In the genomic region with DNA sequence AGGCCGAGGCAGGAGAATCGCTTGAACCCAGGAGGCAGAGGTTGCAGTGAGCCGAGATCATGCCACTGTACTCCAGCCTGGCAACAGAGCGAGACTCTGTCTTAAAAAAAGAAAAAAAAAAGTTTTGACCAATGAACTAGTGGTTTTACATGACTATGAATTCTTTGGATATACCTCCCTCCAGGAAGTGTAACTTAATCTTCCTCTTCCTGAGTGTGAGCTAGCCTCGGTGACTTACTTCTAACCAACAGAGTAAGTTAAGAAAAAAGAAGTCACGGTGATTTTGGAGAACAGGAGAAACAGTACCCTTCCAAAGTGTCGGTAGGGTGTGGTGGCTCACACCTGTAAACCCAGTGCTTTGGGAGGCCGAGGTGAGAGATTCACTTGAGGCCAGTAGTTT, we compare ENCODE assay signal across 21 cellular contexts. TPM values are rescaled to one million over a fixed set of nuclear protein-coding genes. Genes with fewer than 3 reads are reported as not detected.
DNase-seq lines count a peak whose midpoint lies in the region; ATAC-seq and TF ChIP-seq lines count a peak whose summit lies in the region.
"Had no signal": no experiment of that assay in that cellular context is flagged by ENCODE, and none has a peak within 500 bp of the region (broad histone marks: within the 10 kb centered on the region; RNA-seq: fewer than 3 reads in every experiment).

No MANE protein-coding gene starts in this region.

- 77 to 88% (median 77%) methylated on average over 8 of the region's 8 CpGs for WGBS in psoas muscle, 3 donors

- peaks cover 1 to 10% of the 10 kb centered on the region in 2 donors for H3K36me3 Mint-ChIP-seq in activated T-cell treated with anti-CD3 and anti-CD28 coated beads, Interleukin-2, amount 50 U/mL, for 72 hours (ENCODE audit: insufficient read depth in 2 of 2)
- peaks cover 27% of the 10 kb centered on the region for H3K36me3 Mint-ChIP-seq in effector memory CD8-positive, alpha-beta T cell (ENCODE audit: insufficient read depth)

- H3K27me3 ChIP-seq in PC-3 (ENCODE audit: low read length) (no peaks in the 10 kb centered on the region), psoas muscle (ENCODE audit: insufficient read depth in 3 of 3, low read length in 2 of 3) (no peaks in the 10 kb centered on the region)
- H3K27me3 ChIP-seq: heart right ventricle, uterus had no signal

- POLR2A ChIA-PET in PC-3 (lab: Charles Lee; ENCODE audit: unreplicated experiment), result interaction anchor here (0.6 kb wide), 2 partner anchors 155 to 1826 kb away, joined by 3 to 5 read pairs; no protein-coding TSS in a partner anchor

- no peaks in the 10 kb centered on the region for H3K9me3 Mint-ChIP-seq in activated T-cell treated with anti-CD3 and anti-CD28 coated beads, Interleukin-2, amount 50 U/mL, for 72 hours
- no peaks in the 10 kb centered on the region for H3K9me3 Mint-ChIP-seq in effector memory CD8-positive, alpha-beta T cell
- H3K9me3 Mint-ChIP-seq: activated naive CD8-positive, alpha-beta T cell treated with anti-CD3 and anti-CD28 coated beads, Interleukin-2, amount 10 ng/mL, durations not matched to agents 7 days and 5 days; CD8-positive, alpha-beta memory T cell had no signal

- H3K4me1 ChIP-seq in PC-3 (ENCODE audit: insufficient read depth, low read length), result peaks cover 14% of the 10 kb centered on the region
- peaks cover 52% of the 10 kb centered on the region for H3K4me1 ChIP-seq in psoas muscle
- H3K4me1 ChIP-seq: uterus had no signal

- no peak overlapping the region for H3K4me3 Mint-ChIP-seq in activated T-cell treated with anti-CD3 and anti-CD28 coated beads, Interleukin-2, amount 50 U/mL, for 72 hours
- H3K4me3 Mint-ChIP-seq in effector memory CD8-positive, alpha-beta T cell, result no peak overlapping the region
- H3K4me3 Mint-ChIP-seq: activated naive CD8-positive, alpha-beta T cell treated with anti-CD3 and anti-CD28 coated beads, Interleukin-2, amount 10 ng/mL, durations not matched to agents 7 days and 5 days had no signal

- H3F3A ChIP-seq in PC-3 (ENCODE audit: low read length, unreplicated experiment), result no peaks in the 10 kb centered on the region

- H3K27me3 Mint-ChIP-seq in activated T-cell treated with anti-CD3 and anti-CD28 coated beads, Interleukin-2, amount 50 U/mL, for 72 hours (ENCODE audit: low read depth), result no peaks in the 10 kb centered on the region
- no peaks in the 10 kb centered on the region for H3K27me3 Mint-ChIP-seq in effector memory CD8-positive, alpha-beta T cell
- H3K27me3 Mint-ChIP-seq: activated naive CD8-positive, alpha-beta T cell treated with anti-CD3 and anti-CD28 coated beads, Interleukin-2, amount 10 ng/mL, durations not matched to agents 7 days and 5 days; CD8-positive, alpha-beta memory T cell had no signal

- H2AFZ ChIP-seq in PC-3 (ENCODE audit: low read length), result no peak overlapping the region
- H2AFZ ChIP-seq: PC-9 had no signal

- H3K9me3 ChIP-seq in PC-3 (ENCODE audit: low read length) (no peaks in the 10 kb centered on the region), psoas muscle (no peaks in the 10 kb centered on the region)
- H3K9me3 ChIP-seq: heart right ventricle, uterus had no signal

- peaks cover 100% of the 10 kb centered on the region for H3K79me2 ChIP-seq in PC-3 (ENCODE audit: low read length)

- ATAC-seq in activated T-cell treated with anti-CD3 and anti-CD28 coated beads, Interleukin-2, amount 50 U/mL, for 72 hours (replicated peaks in 1 of 2), result no peak
- ATAC-seq in PC-3 (peak; percentile 83), psoas muscle (peak in 1 of 4 donors; percentile 26), GM18907 (IDR thresholded peaks at IDR 0.05; ENCODE audit: unreplicated experiment) (no peak), GM21447 (IDR thresholded peaks at IDR 0.05; ENCODE audit: unreplicated experiment) (no peak)
- no peak for ATAC-seq in effector memory CD8-positive, alpha-beta T cell (replicated peaks)
- ATAC-seq: heart right ventricle; stimulated activated naive CD8-positive, alpha-beta T cell treated with anti-CD3 and anti-CD28 coated beads, Interleukin-15, Interleukin-2, amounts not matched to agents 100 U/mL and 50 U/mL, for 24 hours had no signal

- intact Hi-C loops in PC-3 (cut with micrococcal nuclease) (loop anchor here (10.0 kb wide), 1 partner anchor 327 kb away; the partner anchor contains the start of gene MXD1), psoas muscle (cut with DNase I) (loop anchor here in 1 of 2 donors (10.0 kb wide), 1 partner anchor 347 kb away; the partner anchor contains the start of gene SNRNP27), posterior vena cava (cut with DNase I) (no loop called here)

- H4K20me1 ChIP-seq in PC-3 (ENCODE audit: low read length), result peaks cover 39% of the 10 kb centered on the region

- H3K27ac ChIP-seq in PC-3 (ENCODE audit: low read length) (no peak overlapping the region), psoas muscle (peak overlapping the region; percentile 12)
- H3K27ac ChIP-seq: heart right ventricle, PC-9, uterus had no signal

- no peak overlapping the region for H3K4me3 ChIP-seq in PC-3 (ENCODE audit: low read length)
- H3K4me3 ChIP-seq in psoas muscle, result no peak overlapping the region
- H3K4me3 ChIP-seq: heart right ventricle, PC-9, uterus had no signal

- TF ChIP-seq CTCF in PC-3 (conservative IDR thresholded peaks at IDR 0.05; ENCODE audit: low read depth, low read length), result no peak
- no peak for TF ChIP-seq CTCF in psoas muscle (IDR thresholded peaks at IDR 0.05)

- no peaks in the 10 kb centered on the region for H3K9me2 ChIP-seq in PC-3 (replicated peaks; ENCODE audit: low read length)

- no peak for DNase-seq in activated T-cell treated with anti-CD3 and anti-CD28 coated beads, Interleukin-2, amount 50 U/mL, for 72 hours
- no peak for DNase-seq in activated T-cell treated with anti-CD3 and anti-CD28 coated beads, Interleukin-2, amount 50 U/mL, for 48 hours
- DNase-seq in PC-3 (peak; percentile 60), psoas muscle (no peak), posterior vena cava (ENCODE audit: low spot score) (no peak)
- no peak for DNase-seq in effector memory CD8-positive, alpha-beta T cell
- DNase-seq: activated CD4-positive, alpha-beta T cell treated with anti-CD3 and anti-CD28 coated beads, Interleukin-2, amount 50 U/mL, for 4 hours; activated naive CD8-positive, alpha-beta T cell treated with anti-CD3 and anti-CD28 coated beads, Interleukin-2, amount 10 ng/mL, durations not matched to agents 7 days and 5 days; activated T-cell treated with anti-CD3 and anti-CD28 coated beads for 4 hours; CD8-positive, alpha-beta memory T cell; effector CD4-positive, alpha-beta T cell; heart right ventricle; mesendoderm; NCI-H1048; NCI-H69; PC-9; stimulated activated CD4-positive, alpha-beta T cell treated with anti-CD3 and anti-CD28 coated beads, Interleukin-15, amount 100 ng/mL, for 24 hours; stimulated activated naive CD8-positive, alpha-beta T cell treated with anti-CD3 and anti-CD28 coated beads, Interleukin-15, Interleukin-2, amounts not matched to agents 100 U/mL and 50 U/mL, for 24 hours; uterus had no signal

- 0 out of 2 replicates have a peak overlapping the region, but pooled peaks have one; percentile 13 for H3K4me2 ChIP-seq in PC-3 (ENCODE audit: low read length)
- H3K4me2 ChIP-seq: PC-9 had no signal

- H3K9ac ChIP-seq in PC-3 (ENCODE audit: low read length), result no peak overlapping the region

- BruUV-seq in PC-3 (replicated peaks; lab: Mats Ljungman, UMichigan), result no TSS peak

- CTCF ChIA-PET in PC-3 (lab: Charles Lee), result no interaction called here

- H3K36me3 ChIP-seq in PC-3 (ENCODE audit: low read depth, low read length) (peaks cover 26% of the 10 kb centered on the region), psoas muscle (ENCODE audit: insufficient read depth in 1 of 2, low read depth in 1 of 2) (peaks cover 0 to 7% of the 10 kb centered on the region in 2 donors)
- H3K36me3 ChIP-seq: uterus had no signal

- H3K4me1 Mint-ChIP-seq in activated T-cell treated with anti-CD3 and anti-CD28 coated beads, Interleukin-2, amount 50 U/mL, for 72 hours (ENCODE audit: low read depth), result peaks cover 51% of the 10 kb centered on the region
- peaks cover 32 to 37% of the 10 kb centered on the region in 2 donors for H3K4me1 Mint-ChIP-seq in effector memory CD8-positive, alpha-beta T cell (ENCODE audit: low read depth in 2 of 2)

- peak overlapping the region; percentile 70 for H3K27ac Mint-ChIP-seq in activated T-cell treated with anti-CD3 and anti-CD28 coated beads, Interleukin-2, amount 50 U/mL, for 72 hours
- peak overlapping the region; percentile 47 to 82 for H3K27ac Mint-ChIP-seq in effector memory CD8-positive, alpha-beta T cell
- H3K27ac Mint-ChIP-seq: activated naive CD8-positive, alpha-beta T cell treated with anti-CD3 and anti-CD28 coated beads, Interleukin-2, amount 10 ng/mL, durations not matched to agents 7 days and 5 days had no signal

RNA-seq across cellular contexts. Expression of gene TIA1, which starts 7.1 kb away (rescaled TPM):
- total RNA-seq in activated T-cell treated with anti-CD3 and anti-CD28 coated beads, Interleukin-2, amount 50 U/mL, for 72 hours, result 100 to 1,000 TPM; 113 to 119 TPM
- total RNA-seq in PC-3 (2014; rRNA removed) (82.5 and 123 TPM in 2 replicates), psoas muscle (10 to 100 TPM; 24.7 to 38.1 (median 29.7) TPM), posterior vena cava (10 to 100 TPM; 53.4 to 77.3 TPM)
- polyA plus RNA-seq in psoas muscle, result 10 to 100 TPM; 17.4 to 26.1 (median 23.4) TPM

RNA-seq across cellular contexts. Expression of gene PCYOX1, which starts 16.6 kb away (rescaled TPM):
- total RNA-seq in activated T-cell treated with anti-CD3 and anti-CD28 coated beads, Interleukin-2, amount 50 U/mL, for 72 hours, result 10 to 100 TPM; 16.7 to 18.5 TPM
- total RNA-seq in PC-3 (2014; rRNA removed), result 16.1 and 17.5 TPM in 2 replicates
- 10 to 100 TPM; 20.5 to 46.2 (median 32.1) TPM for total RNA-seq in psoas muscle
- 10 to 100 TPM in 2 of 3 donors, 1 to 10 TPM in 1; 6.2 to 46.1 (median 11.9) TPM for polyA plus RNA-seq in psoas muscle
- total RNA-seq in posterior vena cava, result 10 to 100 TPM; 46.2 to 80.4 TPM

RNA-seq across cellular contexts. Expression of gene C2orf42, which starts 50.5 kb away (rescaled TPM):
- 10 to 100 TPM; 28.0 to 29.3 TPM for total RNA-seq in activated T-cell treated with anti-CD3 and anti-CD28 coated beads, Interleukin-2, amount 50 U/mL, for 72 hours
- 17.1 and 21.1 TPM in 2 replicates for total RNA-seq in PC-3 (2014; rRNA removed)
- total RNA-seq in psoas muscle, result 10 to 100 TPM in 2 of 4 donors, 1 to 10 TPM in 2; 6.4 to 11.0 (median 9.2) TPM
- polyA plus RNA-seq in psoas muscle, result 10 to 100 TPM in 1 of 3 donors, 1 to 10 TPM in 2; 5.3 to 13.3 (median 6.4) TPM
- 10 to 100 TPM; 13.1 to 17.8 TPM for total RNA-seq in posterior vena cava

RNA-seq across cellular contexts. Expression of gene SNRPG, which starts 52.2 kb away (rescaled TPM):
- total RNA-seq in activated T-cell treated with anti-CD3 and anti-CD28 coated beads, Interleukin-2, amount 50 U/mL, for 72 hours, result 100 to 1,000 TPM; 213 to 247 TPM
- total RNA-seq in PC-3 (2014; rRNA removed) (489 and 572 TPM in 2 replicates), psoas muscle (100 to 1,000 TPM in 3 of 4 donors, 10 to 100 TPM in 1; 61.9 to 155 (median 127) TPM), posterior vena cava (100 to 1,000 TPM; 133 to 139 TPM)
- polyA plus RNA-seq in psoas muscle, result 100 to 1,000 TPM; 160 to 252 (median 165) TPM
